ENCODE assay signal across 8 cellular contexts in the genomic region with DNA sequence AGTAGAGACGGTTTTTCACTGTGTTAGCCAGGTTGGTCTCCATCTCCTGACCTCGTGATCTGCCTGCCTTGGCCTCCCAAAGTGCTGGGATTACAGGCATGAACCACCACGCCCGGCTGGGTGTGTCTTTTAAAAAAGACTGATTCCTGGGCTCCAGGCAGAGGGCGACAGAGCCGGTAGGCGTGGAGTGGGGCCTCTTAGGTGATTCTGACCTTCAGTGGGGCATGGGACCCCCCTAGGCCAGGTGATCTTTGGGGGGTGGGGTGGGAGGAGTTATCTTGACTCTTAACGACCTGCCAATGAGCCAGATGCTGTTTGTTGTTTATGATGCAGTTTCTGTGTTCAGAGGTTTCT. TPM values are rescaled to one million over a fixed set of nuclear protein-coding genes. Genes with fewer than 3 reads are reported as not detected.
A peak's percentile ranks its signal among the peaks of the same experiment; 100 is the strongest.
DNase-seq lines count a peak whose midpoint lies in the region; ATAC-seq, FAIRE-seq and TF ChIP-seq lines count a peak whose summit lies in the region.

No MANE protein-coding gene starts in this region.

- H3K27ac ChIP-seq in liver (ENCODE audit: low read depth in 1 of 2, low read length in 2 of 2), result peak overlapping the region; percentile 13 to 63
- H3K27ac ChIP-seq in HepG2 (ENCODE audit: extremely low read length, insufficient read depth, low read length), result no peak overlapping the region
- H3K27ac ChIP-seq in caudate nucleus (ENCODE audit: low read depth, low read length), result peak overlapping the region; percentile 54

- no peak for TF ChIP-seq EP300 in HepG2 (IDR thresholded peaks at IDR 0.05; ENCODE audit: low read depth in 2 of 2, low read length in 2 of 2)
- no peak for TF ChIP-seq EP300 in HepG2 (CRISPR knock-in tag; IDR thresholded peaks at IDR 0.05; ENCODE audit: borderline replicate concordance)

- FAIRE-seq in HepG2 (lab: Jason Lieb, UNC), result no peak
- no peak for FAIRE-seq in D721Med (lab: Jason Lieb, UNC)

- CTCF ChIA-PET in HepG2 (lab: Yijun Ruan, JAX; ENCODE audit: low intra/inter-chr PET ratio, low total read pairs), result no interaction called here

- WGBS in liver, result 75% methylated on average over 8 of the region's 8 CpGs
- WGBS in HepG2 (ENCODE audit: low lambda C conversion rate), result 89% methylated on average over 8 of the region's 8 CpGs

- no peak for ATAC-seq in HepG2
- no peak for ATAC-seq in naive B cell (ENCODE audit: low read depth in 2 of 2)
- ATAC-seq in HG03442 (IDR thresholded peaks at IDR 0.05; ENCODE audit: unreplicated experiment), result no peak

- peak overlapping the region; percentile 70 to 93 (median 87) for H3K27ac Mint-ChIP-seq in naive B cell

- H3K36me3 ChIP-seq in liver (ENCODE audit: control insufficient read depth in 4 of 4, insufficient read depth in 3 of 4, low read depth in 1 of 4, low read length in 3 of 4) (no peaks in the 10 kb centered on the region), HepG2 (replicated peaks in 1 of 2; ENCODE audit: control insufficient read depth in 1 of 2, insufficient read depth in 2 of 2, low read length in 2 of 2) (peaks cover 10 to 30% of the 10 kb centered on the region in 2 experiments)

- no peak for TF ChIP-seq CTCF in liver (IDR thresholded peaks at IDR 0.05; ENCODE audit: low read depth, low read length, missing input control)
- TF ChIP-seq CTCF in HepG2 (CRISPR knock-in tag; IDR thresholded peaks at IDR 0.05), result no peak
- TF ChIP-seq CTCF in D721Med (IDR thresholded peaks at IDR 0.05; ENCODE audit: insufficient read depth, missing control alignments), result no peak

- DNase-seq in HepG2 (ENCODE audit: low spot score) (no peak), caudate nucleus (lab: John Stamatoyannopoulos, UW) (no peak), naive B cell (no peak), AML-193 (lab: John Stamatoyannopoulos, UW) (no peak), D721Med (ENCODE audit: insufficient read length, low spot score) (no peak), hippocampal formation (lab: John Stamatoyannopoulos, UW) (no peak)

- peaks cover 0 to 8% of the 10 kb centered on the region in 2 donors for H3K36me3 Mint-ChIP-seq in naive B cell

- intact Hi-C loops in HepG2 (cut with micrococcal nuclease; ENCODE audit: unreplicated experiment), result no loop called here

- peak overlapping the region; percentile 8 to 89 (median 60) for H3K4me3 Mint-ChIP-seq in naive B cell

- no peaks in the 10 kb centered on the region for H3K27me3 ChIP-seq in liver (ENCODE audit: control insufficient read depth in 4 of 4, insufficient read depth in 4 of 4, low read length in 3 of 4)
- no peaks in the 10 kb centered on the region for H3K27me3 ChIP-seq in HepG2 (ENCODE audit: control insufficient read depth in 1 of 2, insufficient read depth in 2 of 2, low read length in 2 of 2)

- H3K4me1 Mint-ChIP-seq in naive B cell, result peaks cover 68 to 97% (median 93%) of the 10 kb centered on the region in 3 donors

- no peak overlapping the region for H3K9ac ChIP-seq in liver (ENCODE audit: low read depth in 1 of 2, low read length in 2 of 2)
- H3K9ac ChIP-seq in HepG2 (ENCODE audit: insufficient read depth, low read depth, low read length), result no peak overlapping the region

- peaks cover 8 to 76% (median 19%) of the 10 kb centered on the region in 4 donors for H3K4me1 ChIP-seq in liver (ENCODE audit: control insufficient read depth in 4 of 4, insufficient read depth in 4 of 4, low read length in 3 of 4)
- H3K4me1 ChIP-seq in HepG2 (ENCODE audit: insufficient read depth, low read length), result peaks cover 77% of the 10 kb centered on the region

- POLR2A ChIA-PET in HepG2 (lab: Yijun Ruan, JAX), result interaction anchor here (2.2 kb wide), 1 partner anchor 14 kb away, joined by 16 read pairs; the partner anchor contains the start of genes SORL1 and SORL1-AS1

- peaks cover 88% of the 10 kb centered on the region for H3K79me2 ChIP-seq in HepG2 (ENCODE audit: insufficient read depth, low read length)

- H3K4me3 ChIP-seq in liver (ENCODE audit: low read depth in 1 of 3, low read length in 3 of 3) (no peak overlapping the region), HepG2 (replicated peaks in 1 of 3; ENCODE audit: insufficient read depth in 1 of 3, low read depth in 2 of 3, low read length in 3 of 3) (no peak overlapping the region)

- H3K4me2 ChIP-seq in HepG2 (ENCODE audit: low read depth, low read length), result no peak overlapping the region; the same call in 1 of the 2 replicates

- no TSS peak for BruUV-seq in HepG2 (replicated peaks; lab: Mats Ljungman, UMichigan)

- H3K9me3 ChIP-seq in liver (ENCODE audit: control insufficient read depth in 4 of 4, low read length in 3 of 4) (no peaks in the 10 kb centered on the region), HepG2 (ENCODE audit: low read length) (no peaks in the 10 kb centered on the region)

- TF ChIP-seq POLR2A in HepG2 (IDR thresholded peaks at IDR 0.05; ENCODE audit: insufficient read depth in 1 of 2, low read depth in 2 of 2, low read length in 2 of 2), result no peak

- H2AFZ ChIP-seq in HepG2 (ENCODE audit: low read length), result no peak overlapping the region

- H3K9me3 Mint-ChIP-seq in naive B cell, result no peaks in the 10 kb centered on the region

- H4K20me1 ChIP-seq in HepG2 (ENCODE audit: insufficient read depth, low read length), result peaks cover 41% of the 10 kb centered on the region

- in situ Hi-C loops in HepG2 (cut with HindIII; ENCODE audit: extremely low pct_ligation_motif_present, low pct_unique_long_range_greater_than_20kb), result no loop called here

- TF ChIP-seq RAD21 in liver (IDR thresholded peaks at IDR 0.05), result no peak
- TF ChIP-seq RAD21 in HepG2 (CRISPR knock-in tag; IDR thresholded peaks at IDR 0.05), result no peak

- H3K27me3 Mint-ChIP-seq in naive B cell, result no peaks in the 10 kb centered on the region

TF ChIP-seq in liver, 16 proteins besides CTCF, POLR2A, EP300 and RAD21:
- TF ChIP-seq NR2F2 (IDR thresholded peaks at IDR 0.05), result no peak

TF ChIP-seq in HepG2, 621 proteins besides CTCF, POLR2A, EP300 and RAD21 (continues in another document):
- TF ChIP-seq TCF12 (IDR thresholded peaks at IDR 0.05) (no peak), TCF12 (CRISPR knock-in tag; IDR thresholded peaks at IDR 0.05) (no peak), RNF219 (CRISPR knock-in tag; IDR thresholded peaks at IDR 0.05) (no peak), HDAC2 (CRISPR knock-in tag; IDR thresholded peaks at IDR 0.05) (no peak)
- TF ChIP-seq, protein P1, sequence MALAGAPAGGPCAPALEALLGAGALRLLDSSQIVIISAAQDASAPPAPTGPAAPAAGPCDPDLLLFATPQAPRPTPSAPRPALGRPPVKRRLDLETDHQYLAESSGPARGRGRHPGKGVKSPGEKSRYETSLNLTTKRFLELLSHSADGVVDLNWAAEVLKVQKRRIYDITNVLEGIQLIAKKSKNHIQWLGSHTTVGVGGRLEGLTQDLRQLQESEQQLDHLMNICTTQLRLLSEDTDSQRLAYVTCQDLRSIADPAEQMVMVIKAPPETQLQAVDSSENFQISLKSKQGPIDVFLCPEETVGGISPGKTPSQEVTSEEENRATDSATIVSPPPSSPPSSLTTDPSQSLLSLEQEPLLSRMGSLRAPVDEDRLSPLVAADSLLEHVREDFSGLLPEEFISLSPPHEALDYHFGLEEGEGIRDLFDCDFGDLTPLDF (CRISPR knock-in tag; IDR thresholded peaks at IDR 0.05), result no peak

RNA-seq across cellular contexts. Expression of gene SORL1, which starts 13.6 kb away (rescaled TPM):
- total RNA-seq in liver (100 to 1,000 TPM in 1 of 2 donors, 10 to 100 TPM in 1; 26.9 to 124 TPM), HepG2 (2016; rRNA removed; fragmentation: Illumina TruSeq; extraction: Trizol) (10.5 and 21.3 TPM in 2 replicates)
- polyA plus RNA-seq in liver (10 to 100 TPM; 14.6 to 23.8 TPM), HepG2 (2011; rRNA removed) (138 and 148 TPM in 2 replicates), naive B cell (ENCODE audit: low read depth in 6 of 6) (100 to 1,000 TPM in 1 of 6 donors, 10 to 100 TPM in 5; 61.7 to 102 (median 83.8) TPM)
- 3.5 and 4.0 TPM in 2 replicates for total RNA-seq in HepG2 (2016; cell fraction: cytosol; rRNA removed; fragmentation: Illumina TruSeq; extraction: Trizol; ENCODE audit: low read depth)
- total RNA-seq in HepG2 (2016; cell fraction: insoluble cytoplasmic fraction; rRNA removed; fragmentation: Illumina TruSeq; extraction: Trizol), result 8.7 and 19.9 TPM in 2 replicates
- total RNA-seq in HepG2 (2016; cell fraction: membrane; rRNA removed; fragmentation: Illumina TruSeq; extraction: Trizol), result 5.1 and 5.3 TPM in 2 replicates
- total RNA-seq in HepG2 (2016; cell fraction: nucleus; rRNA removed; fragmentation: Illumina TruSeq; extraction: Trizol), result 40.2 and 51.2 TPM in 2 replicates
- 139 and 149 TPM in 2 replicates for polyA plus RNA-seq in HepG2 (2011; cell fraction: cytosol; rRNA removed)
- 450 and 556 TPM in 2 replicates for polyA plus RNA-seq in HepG2 (2011; cell fraction: nucleus; rRNA removed)
- polyA plus RNA-seq in HepG2 (2012), result 91.0 and 166 TPM in 2 replicates
- 0.50 and 0.54 TPM in 2 replicates for polyA plus RNA-seq in HepG2 (2016; cell fraction: cytosol; fragmentation: Illumina TruSeq; extraction: Trizol; ENCODE audit: low read depth)
- 4.0 and 5.0 TPM in 2 replicates for polyA plus RNA-seq in HepG2 (2016; cell fraction: insoluble cytoplasmic fraction; fragmentation: Illumina TruSeq; extraction: Trizol; ENCODE audit: low read depth)
- 1.00 and 1.2 TPM in 2 replicates for polyA plus RNA-seq in HepG2 (2016; cell fraction: membrane; fragmentation: Illumina TruSeq; extraction: Trizol; ENCODE audit: low read depth)
- polyA plus RNA-seq in HepG2 (2016; cell fraction: nucleus; fragmentation: Illumina TruSeq; extraction: Trizol; ENCODE audit: insufficient read depth, low read depth), result 20.9 and 24.9 TPM in 2 replicates
- 23.6 and 1,177 TPM in 2 replicates for polyA minus RNA-seq in HepG2 (2011; rRNA and poly(A)+ RNA removed; ENCODE audit: low replicate concordance)
- polyA minus RNA-seq in HepG2 (2011; cell fraction: cytosol; rRNA and poly(A)+ RNA removed), result 280 and 339 TPM in 2 replicates
- 516 and 542 TPM in 2 replicates for polyA minus RNA-seq in HepG2 (2011; cell fraction: nucleus; rRNA and poly(A)+ RNA removed)
